1 cellular context compared by ENCODE assay signal in the genomic region with DNA sequence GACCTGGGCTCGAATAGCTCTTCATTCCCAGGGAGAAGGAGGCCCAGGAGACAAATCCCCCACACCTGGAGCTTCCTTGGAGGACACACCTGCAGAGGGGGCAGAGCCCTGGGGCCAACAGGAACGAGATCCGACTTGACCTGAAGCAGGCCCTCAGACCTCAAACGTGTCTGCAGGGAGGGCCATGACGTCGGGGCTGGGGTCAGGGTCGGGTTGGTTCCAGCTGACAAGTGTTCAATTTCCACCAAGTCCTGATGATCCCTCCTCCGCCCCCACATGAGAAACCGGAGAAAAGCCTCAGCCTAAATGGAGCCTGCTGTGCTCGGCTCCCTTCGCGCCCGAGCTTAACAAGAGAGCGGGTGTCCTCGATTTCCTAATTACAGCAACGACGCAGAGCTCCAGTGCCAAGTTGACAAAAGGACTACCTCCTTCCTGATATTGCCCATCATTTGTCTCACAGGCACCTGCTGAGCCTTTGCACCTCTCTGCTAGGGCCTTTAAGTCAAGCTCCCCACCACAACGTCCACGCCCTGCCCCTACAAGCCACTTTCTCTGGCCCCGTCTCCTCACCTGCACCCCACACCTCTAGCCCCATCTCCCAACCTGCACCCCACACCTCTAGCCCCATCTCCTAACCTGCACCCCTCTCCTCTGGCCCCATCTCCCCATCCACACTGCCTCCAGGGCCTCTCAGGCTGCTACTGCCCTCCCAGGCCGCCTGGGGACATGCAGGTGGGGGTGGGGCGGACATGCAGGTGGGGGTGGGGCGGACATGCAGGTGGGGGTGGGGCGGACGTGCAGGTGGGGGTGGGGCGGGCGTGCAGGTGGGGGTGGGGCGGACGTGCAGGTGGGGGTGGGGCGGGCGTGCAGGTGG.
TF ChIP-seq lines count a peak whose summit lies in the region.

No MANE protein-coding gene starts in this region.

TF ChIP-seq in H1, 55 proteins besides CTCF, POLR2A, EP300 and RAD21 (continued from another document):
- no peak for TF ChIP-seq GABPA (IDR thresholded peaks at IDR 0.05; ENCODE audit: borderline replicate concordance, insufficient read depth, low read length)
- no peak for TF ChIP-seq BRCA1 (IDR thresholded peaks at IDR 0.05; ENCODE audit: low read depth, low read length)
- TF ChIP-seq PHF8 (conservative IDR thresholded peaks at IDR 0.05; ENCODE audit: low read depth, low read length) = no peak
- no peak for TF ChIP-seq HDAC6 (IDR thresholded peaks at IDR 0.05; ENCODE audit: low read depth, low read length)
- TF ChIP-seq YY1 (IDR thresholded peaks at IDR 0.05; ENCODE audit: low read depth, low read length) = no peak
- TF ChIP-seq CHD2 (IDR thresholded peaks at IDR 0.05; ENCODE audit: low read length) = no peak
- no peak for TF ChIP-seq CHD1 (IDR thresholded peaks at IDR 0.05; ENCODE audit: low read depth, low read length)
- no peak for TF ChIP-seq ZNF274 (IDR thresholded peaks at IDR 0.05; ENCODE audit: borderline replicate concordance, extremely low read depth, low read length)
- no peak for TF ChIP-seq POU5F1 (IDR thresholded peaks at IDR 0.05; ENCODE audit: low read depth, low read length)
- TF ChIP-seq CTBP2 (IDR thresholded peaks at IDR 0.05; ENCODE audit: borderline replicate concordance, insufficient read depth, insufficient read length, low read length) = no peak
- TF ChIP-seq TEAD4 (IDR thresholded peaks at IDR 0.05; ENCODE audit: low read depth, low read length) = no peak
